Comparison of ENCODE assay signal across 10 cellular contexts in genomic region chr5:39256472-39256871, GRCh38. TPM values are rescaled to one million over a fixed set of nuclear protein-coding genes. Genes with fewer than 3 reads are reported as not detected.
A peak's percentile ranks its signal among the peaks of the same experiment; 100 is the strongest.
DNase-seq lines count a peak whose midpoint lies in the region; ATAC-seq and TF ChIP-seq lines count a peak whose summit lies in the region.
"Had no signal": no experiment of that assay in that cellular context is flagged by ENCODE, and none has a peak within 500 bp of the region (broad histone marks: within the 10 kb centered on the region; RNA-seq: fewer than 3 reads in every experiment).

No MANE protein-coding gene starts in this region.

- no peak overlapping the region for H2AFZ ChIP-seq in smooth muscle cell (ENCODE audit: low read depth)

- no peak overlapping the region for H3K4me3 ChIP-seq in colonic mucosa
- H3K4me3 ChIP-seq in smooth muscle cell = no peak overlapping the region
- H3K4me3 ChIP-seq: adrenal gland; BLaER1 treated with 17β-estradiol and CSF1 and Interleukin-3, amounts not matched to agents 10 nM and 100 nM had no signal

- TF ChIP-seq CTCF in colonic mucosa (IDR thresholded peaks at IDR 0.05) (no peak), smooth muscle cell (IDR thresholded peaks at IDR 0.05; ENCODE audit: borderline replicate concordance, insufficient read depth, poor library complexity, severe bottlenecking) (no peak), GM10266 (IDR thresholded peaks at IDR 0.05; ENCODE audit: control insufficient read depth, insufficient read depth, low read depth, missing control alignments) (no peak)

- H3K36me3 ChIP-seq in colonic mucosa (no peaks in the 10 kb centered on the region), smooth muscle cell (ENCODE audit: low read depth) (no peaks in the 10 kb centered on the region)
- H3K36me3 ChIP-seq: adrenal gland; BLaER1 treated with 17β-estradiol and CSF1 and Interleukin-3, amounts not matched to agents 10 nM and 100 nM had no signal

- H4K20me1 ChIP-seq in smooth muscle cell (ENCODE audit: low read depth) = no peaks in the 10 kb centered on the region
- H4K20me1 ChIP-seq: BLaER1 treated with 17β-estradiol and CSF1 and Interleukin-3, amounts not matched to agents 10 nM and 100 nM had no signal

- peak overlapping the region; percentile 73 for H3K4me2 ChIP-seq in smooth muscle cell

- H3K27ac ChIP-seq in colonic mucosa (peak overlapping the region; percentile 34), smooth muscle cell (ENCODE audit: low read depth) (peak overlapping the region; percentile 38)
- H3K27ac ChIP-seq: adrenal gland had no signal

- ATAC-seq in activated CD4-positive, CD25-positive, alpha-beta regulatory T cell treated with anti-CD3 and anti-CD28 coated beads, Interleukin-2, amount 50 U/mL, for 24 hours = peak; percentile 91 to 99
- ATAC-seq in HG02642 (IDR thresholded peaks at IDR 0.05; ENCODE audit: poor library complexity, unreplicated experiment) = no peak
- no peak for ATAC-seq in GM21367 (IDR thresholded peaks at IDR 0.05; ENCODE audit: unreplicated experiment)

- H3F3A ChIP-seq in smooth muscle cell (ENCODE audit: low read depth) = no peaks in the 10 kb centered on the region

- H3K27me3 ChIP-seq in colonic mucosa (no peaks in the 10 kb centered on the region), smooth muscle cell (ENCODE audit: low read depth) (no peaks in the 10 kb centered on the region)
- H3K27me3 ChIP-seq: adrenal gland; BLaER1 treated with 17β-estradiol and CSF1 and Interleukin-3, amounts not matched to agents 10 nM and 100 nM had no signal

- H3K9me3 ChIP-seq in colonic mucosa (no peaks in the 10 kb centered on the region), smooth muscle cell (replicated peaks; ENCODE audit: low read depth) (no peaks in the 10 kb centered on the region)
- H3K9me3 ChIP-seq: adrenal gland had no signal

- DNase-seq in activated CD4-positive, CD25-positive, alpha-beta regulatory T cell treated with anti-CD3 and anti-CD28 coated beads, Interleukin-2, amount 50 U/mL, for 72 hours = no peak
- DNase-seq in HT1080 (ENCODE audit: low read depth) (peak; percentile 79), colonic mucosa (peak; percentile 24), smooth muscle cell (lab: John Stamatoyannopoulos, UW; ENCODE audit: unreplicated experiment) (no peak), GM10266 (ENCODE audit: extremely low spot score) (no peak)
- DNase-seq: adrenal gland had no signal

- H3K9ac ChIP-seq in colonic mucosa (ENCODE audit: low read depth in 2 of 2, low read length in 2 of 2) = no peak overlapping the region
- H3K9ac ChIP-seq in smooth muscle cell (ENCODE audit: low read depth) = no peak overlapping the region
- H3K9ac ChIP-seq: BLaER1 treated with 17β-estradiol and CSF1 and Interleukin-3, amounts not matched to agents 10 nM and 100 nM had no signal

- WGBS in smooth muscle cell (ENCODE audit: low lambda C conversion rate) = 29% methylated on average over 4 of the region's 4 CpGs

- H3K4me1 ChIP-seq in colonic mucosa = no peaks in the 10 kb centered on the region
- H3K4me1 ChIP-seq in smooth muscle cell (ENCODE audit: low read depth) = no peaks in the 10 kb centered on the region
- H3K4me1 ChIP-seq: adrenal gland had no signal

- intact Hi-C loops in colonic mucosa (cut with DNase I) = no loop called here

- H3K79me2 ChIP-seq in smooth muscle cell (ENCODE audit: low read depth) = no peaks in the 10 kb centered on the region

RNA-seq across cellular contexts. Expression of gene FYB1, which starts 37.1 kb away (rescaled TPM):
- not detected in 2 replicates for total RNA-seq in HT1080 (2014; rRNA removed; shearing (Covaris generic))
- 0.08 TPM in 1 of 2 replicates, not detected in the other for polyA plus RNA-seq in HT1080 (2015; cell fraction: cytosol; rRNA removed)
- 0.11 TPM in 1 of 2 replicates, not detected in the other for polyA plus RNA-seq in HT1080 (2015; cell fraction: nucleus; rRNA removed)
- total RNA-seq in colonic mucosa (1 to 10 TPM; 6.1 to 8.6 TPM), smooth muscle cell (0.22 TPM in 1 of 2 replicates, not detected in the other)
- 0.06 and 0.07 TPM in 2 replicates for polyA plus RNA-seq in smooth muscle cell

Comparison
In these comparisons a context has a peak if more than half of its experiments do, and no peak if none do; other contexts are left out.
1. ATAC-seq: peak in activated CD4-positive, CD25-positive, alpha-beta regulatory T cell treated with anti-CD3 and anti-CD28 coated beads, Interleukin-2, amount 50 U/mL, for 24 hours (2 of 2); none in HG02642 (single experiment) and GM21367 (single experiment).
2. DNase-seq: peak in HT1080 (single experiment) and colonic mucosa (single experiment); none in activated CD4-positive, CD25-positive, alpha-beta regulatory T cell treated with anti-CD3 and anti-CD28 coated beads, Interleukin-2, amount 50 U/mL, for 72 hours (single experiment), smooth muscle cell (single experiment) and GM10266 (single experiment).